1 cellular context compared by ENCODE assay signal in genomic region chr3:186589856-186590579, GRCh38.
TF ChIP-seq lines count a peak whose summit lies in the region.

No MANE protein-coding gene starts in this region.

TF ChIP-seq in K562, 482 proteins besides CTCF, POLR2A, EP300 and RAD21:
- TF ChIP-seq JUN (IDR thresholded peaks at IDR 0.05; ENCODE audit: borderline replicate concordance, low read depth, low read length) (0 out of 2 replicates have a peak, but pooled peaks have one; percentile 27), JUN (CRISPR knock-in tag; IDR thresholded peaks at IDR 0.05; ENCODE audit: borderline replicate concordance) (no peak), SMARCE1 (IDR thresholded peaks at IDR 0.05) (peak; percentile 41; the same call in 1 of the 2 replicates), SMARCA4 (IDR thresholded peaks at IDR 0.05) (peak; percentile 56; the same call in 1 of the 2 replicates), KDM1A (IDR thresholded peaks at IDR 0.05) (0 out of 4 replicates have a peak, but pooled peaks of 1 of the 2 experiments have one; percentile 5), ZKSCAN1 (IDR thresholded peaks at IDR 0.05; ENCODE audit: low read depth, low read length) (peak; percentile 61; the same call in 1 of the 2 replicates), POU5F1 (IDR thresholded peaks at IDR 0.05; ENCODE audit: borderline replicate concordance, low read depth, low read length, partially characterized antibody) (no peak), CBFA2T3 (IDR thresholded peaks at IDR 0.05) (peak; percentile 13; the same call in 1 of the 2 replicates), ARID1B (IDR thresholded peaks at IDR 0.05) (peak; percentile 53), CEBPB (tag; IDR thresholded peaks at IDR 0.05) (peak; percentile 84), SP2 (IDR thresholded peaks at IDR 0.05; ENCODE audit: extremely low read depth, low read depth, low read length, poor library complexity, severe bottlenecking) (no peak), ZEB2 (IDR thresholded peaks at IDR 0.05) (peak; percentile 78; the same call in 1 of the 2 replicates), RBM39 (optimal IDR thresholded peaks at IDR 0.05; ENCODE audit: low read depth, low read length) (no peak), DPF2 (IDR thresholded peaks at IDR 0.05) (peak; percentile 28; the same call in 1 of the 2 replicates), ZNF79 (CRISPR knock-in tag; IDR thresholded peaks at IDR 0.05; ENCODE audit: low read depth) (no peak), CUX1 (CRISPR knock-in tag; IDR thresholded peaks at IDR 0.05) (no peak), E2F4 (CRISPR knock-in tag; IDR thresholded peaks at IDR 0.05; ENCODE audit: low read depth) (no peak), CEBPG (CRISPR knock-in tag; IDR thresholded peaks at IDR 0.05) (0 out of 2 replicates have a peak, but pooled peaks have one; percentile 43), CEBPG (tag; conservative IDR thresholded peaks at IDR 0.05 in 1 of 2, IDR thresholded peaks at IDR 0.05 in 1 of 2) (peak; percentile 53 to 85; a peak in 3 of 4 replicates), ZNF133 (CRISPR knock-in tag; IDR thresholded peaks at IDR 0.05) (no peak), PBX2 (CRISPR knock-in tag; IDR thresholded peaks at IDR 0.05; ENCODE audit: low read depth) (no peak), PBX2 (tag; conservative IDR thresholded peaks at IDR 0.05; ENCODE audit: low read depth) (peak; percentile 47; the same call in 1 of the 2 replicates), JUND (IDR thresholded peaks at IDR 0.05; ENCODE audit: borderline replicate concordance, low read depth, low read length) (peak; percentile 54; the same call in 1 of the 2 replicates), JUND (tag; IDR thresholded peaks at IDR 0.05; ENCODE audit: borderline replicate concordance, low read depth, low read length) (0 out of 3 replicates have a peak, but pooled peaks have one; percentile 27), MEIS2 (IDR thresholded peaks at IDR 0.05; ENCODE audit: partially characterized antibody) (peak; percentile 77), SOX6 (IDR thresholded peaks at IDR 0.05) (peak; percentile 42; the same call in 1 of the 2 replicates), ZBTB49 (CRISPR knock-in tag; IDR thresholded peaks at IDR 0.05; ENCODE audit: borderline replicate concordance) (no peak), FOSL1 (tag; conservative IDR thresholded peaks at IDR 0.05) (peak; percentile 61; the same call in 1 of the 2 replicates)
- TF ChIP-seq, protein P1, sequence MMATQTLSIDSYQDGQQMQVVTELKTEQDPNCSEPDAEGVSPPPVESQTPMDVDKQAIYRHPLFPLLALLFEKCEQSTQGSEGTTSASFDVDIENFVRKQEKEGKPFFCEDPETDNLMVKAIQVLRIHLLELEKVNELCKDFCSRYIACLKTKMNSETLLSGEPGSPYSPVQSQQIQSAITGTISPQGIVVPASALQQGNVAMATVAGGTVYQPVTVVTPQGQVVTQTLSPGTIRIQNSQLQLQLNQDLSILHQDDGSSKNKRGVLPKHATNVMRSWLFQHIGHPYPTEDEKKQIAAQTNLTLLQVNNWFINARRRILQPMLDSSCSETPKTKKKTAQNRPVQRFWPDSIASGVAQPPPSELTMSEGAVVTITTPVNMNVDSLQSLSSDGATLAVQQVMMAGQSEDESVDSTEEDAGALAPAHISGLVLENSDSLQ (IDR thresholded peaks at IDR 0.05) = peak; percentile 36; the same call in 1 of the 2 replicates
- TF ChIP-seq, protein P2, sequence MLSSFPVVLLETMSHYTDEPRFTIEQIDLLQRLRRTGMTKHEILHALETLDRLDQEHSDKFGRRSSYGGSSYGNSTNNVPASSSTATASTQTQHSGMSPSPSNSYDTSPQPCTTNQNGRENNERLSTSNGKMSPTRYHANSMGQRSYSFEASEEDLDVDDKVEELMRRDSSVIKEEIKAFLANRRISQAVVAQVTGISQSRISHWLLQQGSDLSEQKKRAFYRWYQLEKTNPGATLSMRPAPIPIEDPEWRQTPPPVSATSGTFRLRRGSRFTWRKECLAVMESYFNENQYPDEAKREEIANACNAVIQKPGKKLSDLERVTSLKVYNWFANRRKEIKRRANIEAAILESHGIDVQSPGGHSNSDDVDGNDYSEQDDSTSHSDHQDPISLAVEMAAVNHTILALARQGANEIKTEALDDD (IDR thresholded peaks at IDR 0.05) = peak; percentile 68; the same call in 1 of the 2 replicates
